ENCODE assay signal across 11 cellular contexts in the genomic region with DNA sequence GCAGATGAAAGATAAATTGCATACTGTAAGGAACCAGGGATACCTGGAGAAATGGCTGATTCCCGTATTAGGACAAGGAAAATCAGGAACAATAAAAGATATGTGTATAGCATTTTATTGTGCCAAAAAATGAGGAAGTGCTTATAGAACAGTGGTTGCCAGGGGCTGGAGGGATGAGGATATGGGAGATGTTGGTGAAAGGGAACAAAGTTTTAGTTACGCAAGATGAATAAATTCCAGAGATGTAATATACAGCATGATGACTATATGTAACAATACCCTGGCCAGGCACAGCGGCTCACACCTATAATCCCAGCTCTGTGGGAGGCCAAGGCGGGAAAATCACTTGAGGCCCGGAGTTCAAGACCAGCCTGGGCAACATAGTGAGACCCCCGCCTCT.
DNase-seq lines count a peak whose midpoint lies in the region; ATAC-seq, FAIRE-seq and TF ChIP-seq lines count a peak whose summit lies in the region.
"Had no signal": no experiment of that assay in that cellular context is flagged by ENCODE, and none has a peak within 500 bp of the region (broad histone marks: within the 10 kb centered on the region; RNA-seq: fewer than 3 reads in every experiment).

No MANE protein-coding gene starts in this region.

- H3K27ac Mint-ChIP-seq in osteocyte (ENCODE audit: unreplicated experiment) = peak overlapping the region; percentile 62
- H3K27ac Mint-ChIP-seq in stimulated activated naive B cell treated with anti-CD40 and anti-IgM and Interleukin-4, amounts not matched to agents 10 μg/mL and 1 μg/mL and 100 μg/mL, for 72 hours = no peak overlapping the region

- no peak for TF ChIP-seq POLR2A in GM12891 (IDR thresholded peaks at IDR 0.05; ENCODE audit: low read depth, low read length)
- no peak for TF ChIP-seq POLR2A in NB4 (IDR thresholded peaks at IDR 0.05; ENCODE audit: extremely low read depth, insufficient read length)
- TF ChIP-seq POLR2A in tibial nerve (IDR thresholded peaks at IDR 0.05) = no peak

- TF ChIP-seq CTCF in NB4 (IDR thresholded peaks at IDR 0.05; ENCODE audit: low read depth, low read length) (no peak), choroid plexus epithelial cell (conservative IDR thresholded peaks at IDR 0.05; ENCODE audit: low read depth, low read length) (no peak), osteocyte (IDR thresholded peaks at IDR 0.05) (no peak), tibial nerve (IDR thresholded peaks at IDR 0.05) (no peak)

- DNase-seq in GM12891 (ENCODE audit: insufficient read length, low spot score) = no peak
- peak; percentile 44 for DNase-seq in NB4 (ENCODE audit: low read depth)
- peak; percentile 78 for DNase-seq in choroid plexus epithelial cell (ENCODE audit: low read depth)
- DNase-seq in osteocyte (ENCODE audit: extremely low spot score, unreplicated experiment) = no peak
- DNase-seq in A172 (ENCODE audit: low spot score) = no peak
- no peak for DNase-seq in stimulated activated naive B cell treated with anti-CD40 and anti-IgM and Interleukin-4, amounts not matched to agents 10 μg/mL and 1 μg/mL and 100 μg/mL, for 72 hours
- no peak for DNase-seq in DMS153 treated with DMSO at 0.1 percent for 48 hours (lab: John Stamatoyannopoulos, UW; ENCODE audit: unreplicated experiment)
- no peak for DNase-seq in tibial nerve (ENCODE audit: low spot score in 2 of 2)

- H3K27me3 Mint-ChIP-seq in osteocyte (ENCODE audit: unreplicated experiment) = no peaks in the 10 kb centered on the region
- H3K27me3 Mint-ChIP-seq in stimulated activated naive B cell treated with anti-CD40 and anti-IgM and Interleukin-4, amounts not matched to agents 10 μg/mL and 1 μg/mL and 100 μg/mL, for 72 hours = no peaks in the 10 kb centered on the region

- peaks cover 28% of the 10 kb centered on the region for H3K4me1 Mint-ChIP-seq in osteocyte (ENCODE audit: unreplicated experiment)
- H3K4me1 Mint-ChIP-seq in stimulated activated naive B cell treated with anti-CD40 and anti-IgM and Interleukin-4, amounts not matched to agents 10 μg/mL and 1 μg/mL and 100 μg/mL, for 72 hours = no peaks in the 10 kb centered on the region

- no peak for FAIRE-seq in GM12891 (lab: Jason Lieb, UNC)
- FAIRE-seq: endothelial cell of umbilical vein had no signal

- no peak overlapping the region for H3K27ac ChIP-seq in tibial nerve
- H3K27ac ChIP-seq: cardiac muscle cell, KMS-11 had no signal

- WGBS in tibial nerve, 2 donors = 90 to 92% methylated on average over 6 of the region's 6 CpGs

- H3K4me3 ChIP-seq in NB4 (ENCODE audit: low read depth, low read length) = no peak overlapping the region
- H3K4me3 ChIP-seq in choroid plexus epithelial cell (ENCODE audit: low read depth, low read length) = no peak overlapping the region
- no peak overlapping the region for H3K4me3 ChIP-seq in tibial nerve
- H3K4me3 ChIP-seq: cardiac muscle cell had no signal

- H3K27me3 ChIP-seq in tibial nerve = no peaks in the 10 kb centered on the region
- H3K27me3 ChIP-seq: cardiac muscle cell had no signal

- H3K36me3 ChIP-seq in tibial nerve = peaks cover 0 to 39% (median 0%) of the 10 kb centered on the region in 3 donors

- no peak overlapping the region for H3K4me3 Mint-ChIP-seq in osteocyte (ENCODE audit: unreplicated experiment)
- H3K4me3 Mint-ChIP-seq in stimulated activated naive B cell treated with anti-CD40 and anti-IgM and Interleukin-4, amounts not matched to agents 10 μg/mL and 1 μg/mL and 100 μg/mL, for 72 hours = no peak overlapping the region

- H3K36me3 Mint-ChIP-seq in osteocyte (ENCODE audit: unreplicated experiment) = peaks cover 4% of the 10 kb centered on the region
- peaks cover 39 to 58% of the 10 kb centered on the region in 2 donors for H3K36me3 Mint-ChIP-seq in stimulated activated naive B cell treated with anti-CD40 and anti-IgM and Interleukin-4, amounts not matched to agents 10 μg/mL and 1 μg/mL and 100 μg/mL, for 72 hours

- ATAC-seq in stimulated activated naive B cell treated with anti-CD40 and anti-IgM and Interleukin-4, amounts not matched to agents 10 μg/mL and 1 μg/mL and 100 μg/mL, for 72 hours (replicated peaks) = no peak

- peaks cover 0 to 17% (median 0%) of the 10 kb centered on the region in 4 donors for H3K4me1 ChIP-seq in tibial nerve

- no peak for TF ChIP-seq EP300 in tibial nerve (IDR thresholded peaks at IDR 0.05)

- H3K9me3 ChIP-seq in tibial nerve = no peaks in the 10 kb centered on the region

- no peaks in the 10 kb centered on the region for H3K9me3 Mint-ChIP-seq in osteocyte (ENCODE audit: unreplicated experiment)
- H3K9me3 Mint-ChIP-seq in stimulated activated naive B cell treated with anti-CD40 and anti-IgM and Interleukin-4, amounts not matched to agents 10 μg/mL and 1 μg/mL and 100 μg/mL, for 72 hours = no peaks in the 10 kb centered on the region

TF ChIP-seq in GM12891, 5 proteins besides CTCF, POLR2A, EP300 and RAD21:
- TF ChIP-seq POU2F2 (IDR thresholded peaks at IDR 0.05; ENCODE audit: low read depth, low read length) (no peak), SPI1 (IDR thresholded peaks at IDR 0.05; ENCODE audit: low read depth, low read length) (0 out of 2 replicates have a peak, but pooled peaks have one; percentile 41), PAX5 (IDR thresholded peaks at IDR 0.05; ENCODE audit: insufficient read depth, low read length, severe bottlenecking) (no peak), TAF1 (IDR thresholded peaks at IDR 0.05; ENCODE audit: low read depth, low read length) (no peak), POLR2AphosphoS5 (IDR thresholded peaks at IDR 0.05; ENCODE audit: low read depth, low read length) (no peak)
TF ChIP-seq in GM12891: peak in this region for 1.

Comparison
In these comparisons a context has a peak if more than half of its experiments do, and no peak if none do; other contexts are left out.
1. DNase-seq: peak in NB4 (single experiment) and choroid plexus epithelial cell (single experiment); none in GM12891 (single experiment), osteocyte (single experiment), A172 (single experiment), stimulated activated naive B cell treated with anti-CD40 and anti-IgM and Interleukin-4, amounts not matched to agents 10 μg/mL and 1 μg/mL and 100 μg/mL, for 72 hours (single experiment), DMS153 treated with DMSO at 0.1 percent for 48 hours (single experiment) and tibial nerve (0 of 2).